ENCODE assay signal across 14 cellular contexts in the genomic region with DNA sequence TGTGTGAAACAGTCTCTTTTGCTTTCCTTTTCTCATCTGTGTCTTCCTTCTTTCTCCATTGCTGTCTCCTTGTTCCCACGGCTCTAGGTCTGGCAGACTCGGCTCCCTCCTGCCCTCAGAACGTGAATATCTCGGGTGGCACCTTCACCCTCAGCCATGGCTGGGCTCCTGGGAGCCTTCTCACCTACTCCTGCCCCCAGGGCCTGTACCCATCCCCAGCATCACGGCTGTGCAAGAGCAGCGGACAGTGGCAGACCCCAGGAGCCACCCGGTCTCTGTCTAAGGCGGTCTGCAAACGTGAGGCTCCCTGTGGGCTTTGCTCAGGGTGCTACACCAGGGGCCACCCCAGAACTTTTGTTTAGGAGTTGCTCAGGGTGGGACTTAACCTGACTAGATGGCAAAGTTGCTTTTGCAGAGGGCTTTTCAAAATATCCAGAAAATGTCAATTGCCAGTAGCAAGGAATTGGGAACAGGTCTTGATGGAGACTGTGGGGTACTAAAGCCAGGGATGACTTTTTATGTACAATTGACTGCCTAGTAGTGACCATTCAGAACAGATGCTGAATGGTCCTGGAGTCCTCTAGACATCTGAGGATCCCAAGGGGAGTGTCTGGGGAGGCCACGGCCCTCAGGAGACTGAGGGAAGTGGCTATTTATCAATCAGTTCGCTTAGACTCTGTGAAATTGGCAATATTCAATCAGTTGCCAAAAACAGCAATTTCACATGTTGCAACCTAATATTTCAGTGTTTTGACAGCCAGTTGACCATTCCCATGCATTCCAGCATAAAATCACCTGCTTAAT. TPM values are rescaled to one million over a fixed set of nuclear protein-coding genes. Genes with fewer than 3 reads are reported as not detected.
A peak's percentile ranks its signal among the peaks of the same experiment; 100 is the strongest.
DNase-seq lines count a peak whose midpoint lies in the region; ATAC-seq, FAIRE-seq and TF ChIP-seq lines count a peak whose summit lies in the region.
"Had no signal": no experiment of that assay in that cellular context is flagged by ENCODE, and none has a peak within 500 bp of the region (broad histone marks: within the 10 kb centered on the region; RNA-seq: fewer than 3 reads in every experiment).

No MANE protein-coding gene starts in this region.

- H4K91ac ChIP-seq in H1 (replicated peaks; ENCODE audit: insufficient read length, low read length), result peak overlapping the region; percentile 22

- no peak overlapping the region for H3K18ac ChIP-seq in H1 (ENCODE audit: extremely low read depth, low read length)

- ATAC-seq in HG02763 (IDR thresholded peaks at IDR 0.05; ENCODE audit: unreplicated experiment) (no peak), GM19351 (IDR thresholded peaks at IDR 0.05; ENCODE audit: unreplicated experiment) (no peak)
- ATAC-seq: activated CD8-positive, alpha-beta T cell treated with anti-CD3 and anti-CD28 coated beads for 36 hours had no signal

- no peaks in the 10 kb centered on the region for H3K4me1 ChIP-seq in H1 (replicated peaks in 1 of 4; ENCODE audit: control insufficient read depth in 3 of 4, insufficient read depth in 4 of 4, low read length in 3 of 4)
- H3K4me1 ChIP-seq in neural progenitor cell, result no peaks in the 10 kb centered on the region

- WGBS in H1 (ENCODE audit: extremely low coverage in 1 of 2, insufficient coverage in 1 of 2, insufficient read length in 1 of 2, insufficient replicate concordance in 2 of 2, low coverage in 1 of 2, low lambda C conversion rate in 2 of 2, missing lambda C conversion rate in 1 of 2), 2 experiments, result 86% methylated on average over 11 of the region's 11 CpGs; no CpG with 5 or more reads in 1 of the 2 experiments

- H3K4ac ChIP-seq in H1 (replicated peaks; ENCODE audit: insufficient read length, low read depth, low read length), result no peak overlapping the region

- no peak for TF ChIP-seq POLR2A in H1 (IDR thresholded peaks at IDR 0.05; ENCODE audit: control extremely low read depth in 1 of 2, low read depth in 2 of 2, low read length in 2 of 2)

- H3K36me3 ChIP-seq in H1 (ENCODE audit: control insufficient read depth in 2 of 4, insufficient read depth in 4 of 4, low read length in 3 of 4) (no peaks in the 10 kb centered on the region), neural progenitor cell (no peaks in the 10 kb centered on the region)
- H3K36me3 ChIP-seq: MG63 had no signal

- H3K27ac Mint-ChIP-seq in CD14-positive monocyte, result peak overlapping the region in 2 of 7 donors; percentile 10 to 40
- no peak overlapping the region for H3K27ac Mint-ChIP-seq in neural progenitor cell
- H3K27ac Mint-ChIP-seq: activated CD8-positive, alpha-beta T cell treated with anti-CD3 and anti-CD28 coated beads for 36 hours had no signal

- H3K23me2 ChIP-seq in H1 (ENCODE audit: low read depth, low read length), result no peaks in the 10 kb centered on the region

- H3K4me3 ChIP-seq in H1 (ENCODE audit: extremely low read depth in 1 of 4, insufficient read depth in 2 of 4, low read depth in 3 of 4, low read length in 4 of 4), result no peak overlapping the region
- no peak overlapping the region for H3K4me3 ChIP-seq in neural progenitor cell
- H3K4me3 ChIP-seq: MG63 had no signal

- peak overlapping the region; percentile 62 to 77 for H3K4me3 Mint-ChIP-seq in CD14-positive monocyte
- peak overlapping the region; percentile 41 for H3K4me3 Mint-ChIP-seq in neural progenitor cell
- H3K4me3 Mint-ChIP-seq: activated CD8-positive, alpha-beta T cell treated with anti-CD3 and anti-CD28 coated beads for 36 hours had no signal

- no peaks in the 10 kb centered on the region for H3K79me1 ChIP-seq in H1 (ENCODE audit: low read depth, low read length)

- TF ChIP-seq CTCF in CD14-positive monocyte (IDR thresholded peaks at IDR 0.05) (no peak), H1 (IDR thresholded peaks at IDR 0.05; ENCODE audit: control extremely low read depth in 1 of 3, insufficient read depth in 1 of 3, low read depth in 1 of 3, low read length in 3 of 3) (no peak), neural progenitor cell (IDR thresholded peaks at IDR 0.05) (no peak), GM20000 (IDR thresholded peaks at IDR 0.05; ENCODE audit: extremely low read depth, missing control alignments) (no peak)

- no peak overlapping the region for H2BK5ac ChIP-seq in H1 (ENCODE audit: low read depth, low read length)

- H3K9me3 ChIP-seq in H1 (ENCODE audit: insufficient read depth in 2 of 2, low read depth in 1 of 2, low read length in 1 of 2) (0 out of 4 replicates have a peak, but pooled peaks cover 0 to under 1% of the 10 kb centered on the region in 2 experiments), neural progenitor cell (ENCODE audit: low read depth) (no peaks in the 10 kb centered on the region)
- H3K9me3 ChIP-seq: MG63 had no signal

- no peak overlapping the region for H3K9ac ChIP-seq in H1 (replicated peaks in 1 of 4; ENCODE audit: extremely low read depth in 1 of 4, low read depth in 3 of 4, low read length in 3 of 4)
- peak overlapping the region; percentile 45 for H3K9ac ChIP-seq in neural progenitor cell

- no peak overlapping the region for H2BK20ac ChIP-seq in H1 (ENCODE audit: low read length)

- H3K36me3 Mint-ChIP-seq in CD14-positive monocyte (no peaks in the 10 kb centered on the region), neural progenitor cell (no peaks in the 10 kb centered on the region)

- H3K9me3 Mint-ChIP-seq in CD14-positive monocyte (peaks cover 0 to 3% (median 0%) of the 10 kb centered on the region in 7 donors), neural progenitor cell (peaks cover 4% of the 10 kb centered on the region)
- H3K9me3 Mint-ChIP-seq: activated CD8-positive, alpha-beta T cell treated with anti-CD3 and anti-CD28 coated beads for 36 hours had no signal

- no peak for FAIRE-seq in H1 (lab: Jason Lieb, UNC)

- H2BK15ac ChIP-seq in H1 (ENCODE audit: low read length), result no peak overlapping the region

- H3K27ac ChIP-seq in H1 (ENCODE audit: low read depth, low read length), result no peak overlapping the region
- H3K27ac ChIP-seq in neural progenitor cell, result no peak overlapping the region

- peaks cover 26% of the 10 kb centered on the region for H3K4me1 Mint-ChIP-seq in CD14-positive monocyte
- H3K4me1 Mint-ChIP-seq in neural progenitor cell, result no peaks in the 10 kb centered on the region

- DNase-seq in CD14-positive monocyte (ENCODE audit: low spot score) (no peak), H1 (ENCODE audit: low read depth in 1 of 2, low spot score in 2 of 2) (no peak), neural progenitor cell (ENCODE audit: low spot score) (no peak), GM20000 (ENCODE audit: low spot score) (no peak)
- DNase-seq: activated CD8-positive, alpha-beta T cell treated with anti-CD3 and anti-CD28 coated beads for 36 hours; activated gamma-delta T cell; effector CD8-positive, alpha-beta T cell; left cardiac atrium; MG63; nucleus accumbens had no signal

- no peak overlapping the region for H2BK12ac ChIP-seq in H1 (ENCODE audit: low read depth, low read length)

- no peak overlapping the region for H2BK120ac ChIP-seq in H1 (replicated peaks; ENCODE audit: low read depth, low read length)

- CTCF ChIA-PET in H1 (lab: Charles Lee; ENCODE audit: partially characterized antibody), result no interaction called here

- no peak overlapping the region for H3K56ac ChIP-seq in H1 (replicated peaks; ENCODE audit: insufficient read length, low read depth, low read length)

- H3K27me3 Mint-ChIP-seq in CD14-positive monocyte (ENCODE audit: low read depth in 3 of 3) (peaks cover 0 to 3% (median 3%) of the 10 kb centered on the region in 3 donors), neural progenitor cell (ENCODE audit: insufficient read depth, low read depth) (peaks cover 11% of the 10 kb centered on the region)
- H3K27me3 Mint-ChIP-seq: activated CD8-positive, alpha-beta T cell treated with anti-CD3 and anti-CD28 coated beads for 36 hours had no signal

- no peak overlapping the region for H2AK5ac ChIP-seq in H1 (ENCODE audit: low read depth, low read length)

- H3K14ac ChIP-seq in H1 (ENCODE audit: insufficient read length), result no peak overlapping the region

- H2AFZ ChIP-seq in H1 (ENCODE audit: low read length) (peak overlapping the region; percentile 84; the same call in 1 of the 2 replicates), neural progenitor cell (replicated peaks) (peak overlapping the region; percentile 50)

- no peak for TF ChIP-seq RAD21 in H1 (IDR thresholded peaks at IDR 0.05 in 1 of 2, conservative IDR thresholded peaks at IDR 0.05 in 1 of 2; ENCODE audit: low read depth in 2 of 2, low read length in 2 of 2)

- H3K4me2 ChIP-seq in H1 (ENCODE audit: insufficient read depth in 1 of 2, low read depth in 2 of 2, low read length in 2 of 2) (no peak overlapping the region), neural progenitor cell (no peak overlapping the region)

- intact Hi-C loops in CD14-positive monocyte (cut with micrococcal nuclease), result no loop called here

- H4K8ac ChIP-seq in H1 (ENCODE audit: extremely low read depth, insufficient read depth, low read length), result no peak overlapping the region

- H4K20me1 ChIP-seq in H1 (replicated peaks in 1 of 2; ENCODE audit: control insufficient read depth in 1 of 2, insufficient read depth in 2 of 2, low read length in 2 of 2) (no peaks in the 10 kb centered on the region), neural progenitor cell (ENCODE audit: low read depth) (no peaks in the 10 kb centered on the region)

- no peak overlapping the region for H3K23ac ChIP-seq in H1 (ENCODE audit: insufficient read length)

- H4K5ac ChIP-seq in H1 (ENCODE audit: insufficient read length, low read depth, low read length), result no peak overlapping the region

- no peaks in the 10 kb centered on the region for H3K79me2 ChIP-seq in H1 (ENCODE audit: control insufficient read depth in 1 of 2, insufficient read depth in 2 of 2, low read length in 2 of 2)
- no peaks in the 10 kb centered on the region for H3K79me2 ChIP-seq in neural progenitor cell (ENCODE audit: low read depth)

- POLR2A ChIA-PET in H1 (lab: Charles Lee; ENCODE audit: partially characterized antibody), result interaction anchor here (1.4 to 1.7 kb wide), 2 partner anchors 11 to 23 kb away, joined by 4 to 6 read pairs; no protein-coding TSS in a partner anchor

- no peak for TF ChIP-seq EP300 in H1 (IDR thresholded peaks at IDR 0.05; ENCODE audit: borderline replicate concordance in 1 of 2, low read depth in 2 of 2, low read length in 2 of 2)

- H3F3A ChIP-seq in neural progenitor cell (ENCODE audit: low read depth), result no peaks in the 10 kb centered on the region

- H3K27me3 ChIP-seq in H1 (replicated peaks in 1 of 4; ENCODE audit: control insufficient read depth in 3 of 4, extremely low read depth in 1 of 4, insufficient read depth in 3 of 4, low read length in 3 of 4) (no peaks in the 10 kb centered on the region), neural progenitor cell (no peaks in the 10 kb centered on the region)
- H3K27me3 ChIP-seq: MG63 had no signal

RNA-seq across cellular contexts. Expression of a gene that starts 0.6 kb away (rescaled TPM):
- polyA plus RNA-seq in CD14-positive monocyte (1 to 10 TPM; 5.4 to 6.5 TPM), H1 (2011; rRNA removed) (0.38 and 1.0 TPM in 2 replicates)
- 0.26 and 0.61 TPM in 2 replicates for total RNA-seq in H1 (2021; fragmentation: NEBNext Ultra II Directional; extraction: Animal tissue kit (Norgen Biotek cat#: 25700))
- polyA plus RNA-seq in H1 (2011; cell fraction: cytosol; rRNA removed), result 1.0 TPM
- 0.98 TPM for polyA plus RNA-seq in H1 (2011; cell fraction: nucleus; rRNA removed)
- 0.44 to 1.3 TPM (median 0.91 TPM) in 4 replicates for polyA plus RNA-seq in H1 (2012, experiment 1 of 2)
- 0.34 TPM for polyA plus RNA-seq in H1 (2012, experiment 2 of 2)
- polyA plus RNA-seq in H1 (2013, experiment 1 of 2), result 0.41 TPM
- 0.11 TPM for polyA plus RNA-seq in H1 (2013, experiment 2 of 2)
- polyA minus RNA-seq in H1 (2011; rRNA and poly(A)+ RNA removed), result 0.25 and 0.88 TPM in 2 replicates
- 3.3 TPM for polyA minus RNA-seq in H1 (2011; cell fraction: cytosol; rRNA and poly(A)+ RNA removed)
- not detected for polyA minus RNA-seq in H1 (2011; cell fraction: nucleus; rRNA and poly(A)+ RNA removed)
- 1.1 and 1.4 TPM in 2 replicates for total RNA-seq in neural progenitor cell (ENCODE audit: low replicate concordance)
- total RNA-seq: glomerular endothelial cell had no signal

RNA-seq across cellular contexts. Expression of a gene that starts 17.8 kb away (rescaled TPM):
- polyA plus RNA-seq in CD14-positive monocyte (under 1 TPM in 1 of 2 donors, not detected in 1; 0.37 TPM), H1 (2011; rRNA removed) (0.09 and 0.20 TPM in 2 replicates)
- not detected in 2 replicates for total RNA-seq in H1 (2021; fragmentation: NEBNext Ultra II Directional; extraction: Animal tissue kit (Norgen Biotek cat#: 25700))
- 0.94 TPM for polyA plus RNA-seq in H1 (2011; cell fraction: cytosol; rRNA removed)
- 1.1 TPM for polyA plus RNA-seq in H1 (2011; cell fraction: nucleus; rRNA removed)
- polyA plus RNA-seq in H1 (2012, experiment 1 of 2), result 0.13 to 0.36 TPM (median 0.30 TPM) in 4 replicates
- 0.54 TPM for polyA plus RNA-seq in H1 (2012, experiment 2 of 2)
- 0.14 TPM for polyA plus RNA-seq in H1 (2013, experiment 1 of 2)
- not detected for polyA plus RNA-seq in H1 (2013, experiment 2 of 2)
- 0.66 TPM in 1 of 2 replicates, not detected in the other for polyA minus RNA-seq in H1 (2011; rRNA and poly(A)+ RNA removed)
- 1.8 TPM for polyA minus RNA-seq in H1 (2011; cell fraction: cytosol; rRNA and poly(A)+ RNA removed)
- polyA minus RNA-seq in H1 (2011; cell fraction: nucleus; rRNA and poly(A)+ RNA removed), result 2.4 TPM
- total RNA-seq in neural progenitor cell (ENCODE audit: low replicate concordance), result 0.50 TPM in 1 of 2 replicates, not detected in the other
- total RNA-seq: SK-MEL-5 had no signal

RNA-seq across cellular contexts. Expression of a gene that starts 26.2 kb away (rescaled TPM):
- polyA plus RNA-seq in CD14-positive monocyte, result not detected
- total RNA-seq in H1 (2021; fragmentation: NEBNext Ultra II Directional; extraction: Animal tissue kit (Norgen Biotek cat#: 25700)), result 40.8 and 42.1 TPM in 2 replicates
- 20.7 and 32.4 TPM in 2 replicates for polyA plus RNA-seq in H1 (2011; rRNA removed)
- 20.8 TPM for polyA plus RNA-seq in H1 (2011; cell fraction: cytosol; rRNA removed)
- polyA plus RNA-seq in H1 (2011; cell fraction: nucleus; rRNA removed), result 20.9 TPM
- 25.2 to 45.3 TPM (median 37.7 TPM) in 4 replicates for polyA plus RNA-seq in H1 (2012, experiment 1 of 2)
- polyA plus RNA-seq in H1 (2012, experiment 2 of 2), result 13.2 TPM
- 14.2 TPM for polyA plus RNA-seq in H1 (2013, experiment 1 of 2)
- 13.7 TPM for polyA plus RNA-seq in H1 (2013, experiment 2 of 2)
- 22.3 and 24.1 TPM in 2 replicates for polyA minus RNA-seq in H1 (2011; rRNA and poly(A)+ RNA removed)
- 31.1 TPM for polyA minus RNA-seq in H1 (2011; cell fraction: cytosol; rRNA and poly(A)+ RNA removed)
- 18.2 TPM for polyA minus RNA-seq in H1 (2011; cell fraction: nucleus; rRNA and poly(A)+ RNA removed)
- 8.4 and 25.6 TPM in 2 replicates for total RNA-seq in neural progenitor cell (ENCODE audit: low replicate concordance)

RNA-seq across cellular contexts. Expression of a gene that starts 30.6 kb away (rescaled TPM):
- 10 to 100 TPM in 1 of 2 donors, 1 to 10 TPM in 1; 9.9 to 16.0 TPM for polyA plus RNA-seq in CD14-positive monocyte
- total RNA-seq in H1 (2021; fragmentation: NEBNext Ultra II Directional; extraction: Animal tissue kit (Norgen Biotek cat#: 25700)), result 177 and 183 TPM in 2 replicates
- polyA plus RNA-seq in H1 (2011; rRNA removed), result 125 and 187 TPM in 2 replicates
- 135 TPM for polyA plus RNA-seq in H1 (2011; cell fraction: cytosol; rRNA removed)
- polyA plus RNA-seq in H1 (2011; cell fraction: nucleus; rRNA removed), result 340 TPM
- polyA plus RNA-seq in H1 (2012, experiment 1 of 2), result 142 to 212 TPM (median 202 TPM) in 4 replicates
- 230 TPM for polyA plus RNA-seq in H1 (2012, experiment 2 of 2)
- 102 TPM for polyA plus RNA-seq in H1 (2013, experiment 1 of 2)
- 97.3 TPM for polyA plus RNA-seq in H1 (2013, experiment 2 of 2)
- polyA minus RNA-seq in H1 (2011; rRNA and poly(A)+ RNA removed), result 161 and 275 TPM in 2 replicates
- polyA minus RNA-seq in H1 (2011; cell fraction: cytosol; rRNA and poly(A)+ RNA removed), result 127 TPM
- 86.5 TPM for polyA minus RNA-seq in H1 (2011; cell fraction: nucleus; rRNA and poly(A)+ RNA removed)
- total RNA-seq in neural progenitor cell (ENCODE audit: low replicate concordance), result 93.3 and 189 TPM in 2 replicates

RNA-seq across cellular contexts. Expression of a gene that starts 30.7 kb away (rescaled TPM):
- polyA plus RNA-seq in CD14-positive monocyte (10 to 100 TPM; 61.4 to 74.4 TPM), H1 (2011; rRNA removed) (49.2 and 52.3 TPM in 2 replicates)
- total RNA-seq in H1 (2021; fragmentation: NEBNext Ultra II Directional; extraction: Animal tissue kit (Norgen Biotek cat#: 25700)), result 71.1 and 71.5 TPM in 2 replicates
- polyA plus RNA-seq in H1 (2011; cell fraction: cytosol; rRNA removed), result 83.7 TPM
- 55.9 TPM for polyA plus RNA-seq in H1 (2011; cell fraction: nucleus; rRNA removed)
- polyA plus RNA-seq in H1 (2012, experiment 1 of 2), result 64.8 to 102 TPM (median 90.9 TPM) in 4 replicates
- 67.8 TPM for polyA plus RNA-seq in H1 (2012, experiment 2 of 2)
- polyA plus RNA-seq in H1 (2013, experiment 1 of 2), result 56.9 TPM
- polyA plus RNA-seq in H1 (2013, experiment 2 of 2), result 54.5 TPM
- polyA minus RNA-seq in H1 (2011; rRNA and poly(A)+ RNA removed), result 32.1 and 32.6 TPM in 2 replicates
- 31.0 TPM for polyA minus RNA-seq in H1 (2011; cell fraction: cytosol; rRNA and poly(A)+ RNA removed)
- polyA minus RNA-seq in H1 (2011; cell fraction: nucleus; rRNA and poly(A)+ RNA removed), result 23.2 TPM
- 129 and 135 TPM in 2 replicates for total RNA-seq in neural progenitor cell (ENCODE audit: low replicate concordance)
